Comparison of ENCODE assay signal across 12 cellular contexts in the genomic region with DNA sequence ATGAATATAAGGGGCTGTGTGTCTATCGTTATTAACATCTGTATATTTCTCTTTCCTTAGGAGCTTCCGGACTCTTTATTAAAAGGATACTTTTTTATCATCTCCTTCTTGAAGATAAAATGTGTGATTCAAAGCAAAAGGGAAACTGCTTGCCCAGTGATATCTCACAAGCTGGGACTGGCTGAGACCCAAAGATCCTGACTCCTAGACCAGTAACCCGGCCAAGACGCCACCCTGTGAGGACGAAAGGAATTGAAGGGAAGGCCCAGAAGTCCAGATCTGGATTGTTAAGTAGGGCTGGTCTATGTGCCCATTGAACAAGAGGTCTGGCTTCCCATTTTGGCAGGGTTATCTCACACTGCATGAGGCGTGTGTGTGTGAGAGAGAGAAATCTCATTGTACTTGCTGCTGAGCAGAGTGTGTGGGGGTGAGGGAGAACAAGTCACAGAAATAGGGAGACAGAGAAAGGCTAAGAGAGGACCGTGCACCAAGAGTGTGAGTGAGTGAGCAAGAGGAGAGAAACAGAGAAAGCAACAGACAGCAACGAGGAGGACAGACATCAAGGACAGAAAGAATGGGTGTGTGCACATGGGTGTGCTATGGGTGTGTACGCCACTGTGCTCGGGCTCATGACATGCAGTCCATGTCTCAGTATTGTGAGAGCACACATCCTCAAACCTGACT.
DNase-seq lines count a peak whose midpoint lies in the region; ATAC-seq and TF ChIP-seq lines count a peak whose summit lies in the region.
"Had no signal": no experiment of that assay in that cellular context is flagged by ENCODE, and none has a peak within 500 bp of the region (broad histone marks: within the 10 kb centered on the region; RNA-seq: fewer than 3 reads in every experiment).

No MANE protein-coding gene starts in this region.

- H3K9me3 ChIP-seq in neural progenitor cell (ENCODE audit: low read depth) = no peaks in the 10 kb centered on the region

- no peak overlapping the region for H2AFZ ChIP-seq in neural progenitor cell (replicated peaks)

- peak; percentile 74 for ATAC-seq in SK-N-SH treated with all-trans-retinoic acid at 6 μM for 48 hours

- no peak overlapping the region for H3K27ac Mint-ChIP-seq in neural progenitor cell

- TF ChIP-seq CTCF in fibroblast of the aortic adventitia (IDR thresholded peaks at IDR 0.05; ENCODE audit: insufficient read depth, low read length) (peak; percentile 84), neural progenitor cell (IDR thresholded peaks at IDR 0.05) (peak; percentile 48)

- no peak overlapping the region for H3K4me3 Mint-ChIP-seq in neural progenitor cell

- H3K4me3 ChIP-seq in fibroblast of the aortic adventitia (ENCODE audit: low read depth, low read length) (no peak overlapping the region), neural progenitor cell (no peak overlapping the region)

- H3K27ac ChIP-seq in neural progenitor cell = no peak overlapping the region

- peaks cover 8% of the 10 kb centered on the region for H3K4me1 Mint-ChIP-seq in neural progenitor cell

- H3K4me2 ChIP-seq in neural progenitor cell = no peak overlapping the region

- no peaks in the 10 kb centered on the region for H3K36me3 ChIP-seq in neural progenitor cell

- H3K27me3 Mint-ChIP-seq in neural progenitor cell (ENCODE audit: insufficient read depth, low read depth) = peaks cover 10% of the 10 kb centered on the region

- no peaks in the 10 kb centered on the region for H3K4me1 ChIP-seq in neural progenitor cell

- no peaks in the 10 kb centered on the region for H3K79me2 ChIP-seq in neural progenitor cell (ENCODE audit: low read depth)

- H3K9me3 Mint-ChIP-seq in neural progenitor cell = no peaks in the 10 kb centered on the region

- H3K36me3 Mint-ChIP-seq in neural progenitor cell = no peaks in the 10 kb centered on the region

- H3K27me3 ChIP-seq in neural progenitor cell = no peaks in the 10 kb centered on the region

- no peak overlapping the region for H3K9ac ChIP-seq in neural progenitor cell

- H4K20me1 ChIP-seq in neural progenitor cell (ENCODE audit: low read depth) = no peaks in the 10 kb centered on the region

- TF ChIP-seq POLR2A in erythroblast (IDR thresholded peaks at IDR 0.05; ENCODE audit: low read length) = no peak

- H3F3A ChIP-seq in neural progenitor cell (ENCODE audit: low read depth) = no peaks in the 10 kb centered on the region

- DNase-seq in CMK (ENCODE audit: low read depth) (peak; percentile 60), fibroblast of the aortic adventitia (ENCODE audit: low read depth) (peak; percentile 94), neural progenitor cell (ENCODE audit: low spot score) (peak; percentile 48), D341Med (ENCODE audit: low spot score) (no peak), DMS79 (lab: John Stamatoyannopoulos, UW) (no peak), erythroblast (lab: John Stamatoyannopoulos, UW) (no peak)
- DNase-seq in stimulated activated naive CD4-positive, alpha-beta T cell (lab: John Stamatoyannopoulos, UW) = no peak
- DNase-seq: activated CD4-positive, CD25-positive, alpha-beta regulatory T cell; kidney glomerular epithelial cell; NCI-H446 treated with DMSO at 0.1 percent for 48 hours; stimulated activated CD4-positive, alpha-beta T cell treated with anti-CD3 and anti-CD28 coated beads, Interleukin-2, amount 100 ng/mL, for 48 hours had no signal

TF ChIP-seq in SK-N-SH treated with all-trans-retinoic acid at 6 μM for 48 hours, 23 proteins besides CTCF, POLR2A, EP300 and RAD21:
- TF ChIP-seq OSR1 (CRISPR knock-in tag; IDR thresholded peaks at IDR 0.05) = no peak
- TF ChIP-seq ESRRG (CRISPR knock-in tag; IDR thresholded peaks at IDR 0.05) = no peak
- no peak for TF ChIP-seq SNAI2 (CRISPR knock-in tag; IDR thresholded peaks at IDR 0.05)
- TF ChIP-seq ZNF8 (CRISPR knock-in tag; IDR thresholded peaks at IDR 0.05) = no peak
- TF ChIP-seq ZNF565 (CRISPR knock-in tag; conservative IDR thresholded peaks at IDR 0.05; ENCODE audit: low read depth) = no peak
- no peak for TF ChIP-seq ZFP30 (CRISPR knock-in tag; IDR thresholded peaks at IDR 0.05)
- no peak for TF ChIP-seq GLIS3 (CRISPR knock-in tag; IDR thresholded peaks at IDR 0.05)
- no peak for TF ChIP-seq PPARA (CRISPR knock-in tag; IDR thresholded peaks at IDR 0.05; ENCODE audit: borderline replicate concordance)
- no peak for TF ChIP-seq TOX (CRISPR knock-in tag; IDR thresholded peaks at IDR 0.05; ENCODE audit: borderline replicate concordance)
- no peak for TF ChIP-seq ZC3H10 (CRISPR knock-in tag; IDR thresholded peaks at IDR 0.05)
- no peak for TF ChIP-seq ZFP3 (CRISPR knock-in tag; IDR thresholded peaks at IDR 0.05)
- TF ChIP-seq, protein P1, sequence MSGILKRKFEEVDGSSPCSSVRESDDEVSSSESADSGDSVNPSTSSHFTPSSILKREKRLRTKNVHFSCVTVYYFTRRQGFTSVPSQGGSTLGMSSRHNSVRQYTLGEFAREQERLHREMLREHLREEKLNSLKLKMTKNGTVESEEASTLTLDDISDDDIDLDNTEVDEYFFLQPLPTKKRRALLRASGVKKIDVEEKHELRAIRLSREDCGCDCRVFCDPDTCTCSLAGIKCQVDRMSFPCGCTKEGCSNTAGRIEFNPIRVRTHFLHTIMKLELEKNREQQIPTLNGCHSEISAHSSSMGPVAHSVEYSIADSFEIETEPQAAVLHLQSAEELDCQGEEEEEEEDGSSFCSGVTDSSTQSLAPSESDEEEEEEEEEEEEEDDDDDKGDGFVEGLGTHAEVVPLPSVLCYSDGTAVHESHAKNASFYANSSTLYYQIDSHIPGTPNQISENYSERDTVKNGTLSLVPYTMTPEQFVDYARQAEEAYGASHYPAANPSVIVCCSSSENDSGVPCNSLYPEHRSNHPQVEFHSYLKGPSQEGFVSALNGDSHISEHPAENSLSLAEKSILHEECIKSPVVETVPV (CRISPR knock-in tag; IDR thresholded peaks at IDR 0.05) = no peak

Comparison
In these comparisons a context has a peak if more than half of its experiments do, and no peak if none do; other contexts are left out.
1. DNase-seq: peak in CMK (single experiment), fibroblast of the aortic adventitia (single experiment) and neural progenitor cell (single experiment); none in stimulated activated naive CD4-positive, alpha-beta T cell (0 of 6), D341Med (single experiment), DMS79 (single experiment) and erythroblast (0 of 2).